Comparison of ENCODE assay signal across 11 cellular contexts in the genomic region with DNA sequence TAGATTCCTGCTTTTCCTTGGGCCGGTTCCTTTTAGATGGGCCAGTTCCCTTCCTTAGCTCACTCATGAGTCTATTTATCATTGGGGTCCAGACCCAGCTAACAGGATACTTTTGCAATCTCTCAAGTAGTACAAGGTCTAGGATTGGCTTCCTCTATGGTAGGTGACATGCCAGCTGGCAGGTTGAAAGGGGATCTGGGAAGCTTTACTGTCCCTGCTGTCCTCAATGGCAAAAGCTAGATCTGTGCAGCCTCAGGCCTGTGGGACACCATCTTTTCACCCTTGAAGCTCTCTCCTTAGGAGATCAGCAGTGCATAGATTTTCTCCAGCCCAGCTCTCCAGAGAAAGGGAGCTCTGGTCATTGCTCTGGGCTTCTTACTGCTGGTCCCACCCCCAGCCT.
"Had no signal": no experiment of that assay in that cellular context is flagged by ENCODE, and none has a peak within 500 bp of the region (broad histone marks: within the 10 kb centered on the region; RNA-seq: fewer than 3 reads in every experiment).

No MANE protein-coding gene starts in this region.

- H3K27me3 ChIP-seq: cardiac muscle cell, hepatocyte, tibial nerve, uterus had no signal

- H3K4me1 ChIP-seq: uterus had no signal

- H3K27ac ChIP-seq: cardiac muscle cell, hepatocyte, tibial nerve, uterus had no signal

- H3K27ac Mint-ChIP-seq: activated CD4-positive, alpha-beta memory T cell treated with anti-CD3 and anti-CD28 coated beads for 36 hours had no signal

- H3K36me3 ChIP-seq: cardiac muscle cell, uterus had no signal

- H3K4me3 ChIP-seq: cardiac muscle cell, hepatocyte, tibial nerve, uterus had no signal

- H2AFZ ChIP-seq: hepatocyte had no signal

- H3K4me3 Mint-ChIP-seq: activated CD4-positive, alpha-beta memory T cell treated with anti-CD3 and anti-CD28 coated beads for 36 hours; activated naive CD8-positive, alpha-beta T cell treated with anti-CD3 and anti-CD28 coated beads for 36 hours; activated T-cell treated with anti-CD3 and anti-CD28 coated beads, Interleukin-2, amount 50 U/mL, for 4 hours; effector memory CD8-positive, alpha-beta T cell had no signal

- H3K9me3 ChIP-seq: tibial nerve, uterus had no signal

- H3K4me2 ChIP-seq: hepatocyte had no signal

- H3K9me3 Mint-ChIP-seq: activated CD4-positive, alpha-beta memory T cell treated with anti-CD3 and anti-CD28 coated beads for 36 hours; activated naive CD8-positive, alpha-beta T cell treated with anti-CD3 and anti-CD28 coated beads for 36 hours; activated T-cell treated with anti-CD3 and anti-CD28 coated beads, Interleukin-2, amount 50 U/mL, for 4 hours; effector memory CD8-positive, alpha-beta T cell had no signal

- H3K27me3 Mint-ChIP-seq: activated CD4-positive, alpha-beta memory T cell treated with anti-CD3 and anti-CD28 coated beads for 36 hours; activated naive CD8-positive, alpha-beta T cell treated with anti-CD3 and anti-CD28 coated beads for 36 hours; effector memory CD8-positive, alpha-beta T cell had no signal

- DNase-seq: amniotic stem cell; effector memory CD8-positive, alpha-beta T cell; left colon; retina; uterus had no signal

- H3K79me2 ChIP-seq: hepatocyte had no signal

- H3K36me3 Mint-ChIP-seq: activated CD4-positive, alpha-beta memory T cell treated with anti-CD3 and anti-CD28 coated beads for 36 hours; activated naive CD8-positive, alpha-beta T cell treated with anti-CD3 and anti-CD28 coated beads for 36 hours had no signal
